In the genomic region with DNA sequence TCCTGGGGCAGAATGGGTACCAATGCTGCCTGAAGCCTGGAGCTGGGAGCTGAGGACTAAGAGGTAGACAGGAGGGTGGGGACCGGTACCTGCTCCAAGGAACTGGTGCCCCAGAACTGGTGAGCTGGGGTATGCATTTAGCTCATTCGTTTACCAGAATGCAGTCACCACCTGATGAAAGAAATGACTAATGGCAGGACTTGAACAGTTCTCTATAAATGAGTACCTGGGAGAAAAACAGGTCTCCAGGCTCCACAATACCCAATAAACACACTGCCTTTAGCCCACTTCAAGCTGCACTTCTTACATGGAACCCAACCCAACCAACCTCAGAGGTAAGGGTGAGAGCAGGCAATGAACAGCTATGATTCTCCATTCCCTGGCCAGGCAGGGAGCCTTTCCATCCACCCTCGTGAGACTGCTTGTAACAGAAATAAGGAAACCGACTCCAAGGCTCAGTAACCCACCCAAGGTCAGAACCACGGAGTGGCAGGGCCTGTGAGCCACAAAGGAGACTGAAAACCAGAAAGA, we compare ENCODE assay signal across 10 cellular contexts. TPM values are rescaled to one million over a fixed set of nuclear protein-coding genes. Genes with fewer than 3 reads are reported as not detected.
DNase-seq lines count a peak whose midpoint lies in the region; ATAC-seq and TF ChIP-seq lines count a peak whose summit lies in the region.
"Had no signal": no experiment of that assay in that cellular context is flagged by ENCODE, and none has a peak within 500 bp of the region (broad histone marks: within the 10 kb centered on the region; RNA-seq: fewer than 3 reads in every experiment).

No MANE protein-coding gene starts in this region.

- H3K9me3 ChIP-seq in PC-3 (ENCODE audit: low read length) (no peaks in the 10 kb centered on the region), esophagus muscularis mucosa (no peaks in the 10 kb centered on the region)

- peaks cover 12% of the 10 kb centered on the region for H3K36me3 Mint-ChIP-seq in activated naive CD4-positive, alpha-beta T cell treated with anti-CD3 and anti-CD28 coated beads, Interleukin-2, amount 50 U/mL, for 24 hours
- peaks cover 4% of the 10 kb centered on the region for H3K36me3 Mint-ChIP-seq in mesothelial cell of epicardium

- H4K20me1 ChIP-seq in PC-3 (ENCODE audit: low read length): peaks cover 80% of the 10 kb centered on the region

- H3K9ac ChIP-seq in PC-3 (ENCODE audit: low read length): peak overlapping the region; percentile 32

- no peaks in the 10 kb centered on the region for H3K27me3 Mint-ChIP-seq in activated naive CD4-positive, alpha-beta T cell treated with anti-CD3 and anti-CD28 coated beads, Interleukin-2, amount 50 U/mL, for 24 hours
- no peaks in the 10 kb centered on the region for H3K27me3 Mint-ChIP-seq in mesothelial cell of epicardium (ENCODE audit: low read depth)

- no peak for TF ChIP-seq CTCF in PC-3 (conservative IDR thresholded peaks at IDR 0.05; ENCODE audit: low read depth, low read length)
- no peak for TF ChIP-seq CTCF in esophagus muscularis mucosa (IDR thresholded peaks at IDR 0.05)
- TF ChIP-seq CTCF in mesothelial cell of epicardium (IDR thresholded peaks at IDR 0.05; ENCODE audit: unreplicated experiment): no peak

- H3K27ac ChIP-seq in PC-3 (ENCODE audit: low read length): peak overlapping the region; percentile 78
- peak overlapping the region; percentile 13 to 62 (median 28) for H3K27ac ChIP-seq in esophagus muscularis mucosa (replicated peaks in 1 of 4)

- WGBS in esophagus muscularis mucosa: 70% methylated on average over 5 of the region's 5 CpGs

- BruUV-seq in PC-3 (replicated peaks; lab: Mats Ljungman, UMichigan): no TSS peak

- H3K4me3 Mint-ChIP-seq in activated naive CD4-positive, alpha-beta T cell treated with anti-CD3 and anti-CD28 coated beads, Interleukin-2, amount 50 U/mL, for 24 hours: peak overlapping the region; percentile 30
- H3K4me3 Mint-ChIP-seq in mesothelial cell of epicardium: no peak overlapping the region

- H3K4me1 ChIP-seq in PC-3 (ENCODE audit: insufficient read depth, low read length): peaks cover 74% of the 10 kb centered on the region
- H3K4me1 ChIP-seq in esophagus muscularis mucosa: peaks cover 93 to 97% (median 96%) of the 10 kb centered on the region in 4 donors

- no peak overlapping the region for H2AFZ ChIP-seq in PC-3 (ENCODE audit: low read length)

- H3K79me2 ChIP-seq in PC-3 (ENCODE audit: low read length): peaks cover 100% of the 10 kb centered on the region

- no peaks in the 10 kb centered on the region for H3K27me3 ChIP-seq in PC-3 (ENCODE audit: low read length)
- H3K27me3 ChIP-seq in esophagus muscularis mucosa: no peaks in the 10 kb centered on the region

- H3K9me3 Mint-ChIP-seq in activated naive CD4-positive, alpha-beta T cell treated with anti-CD3 and anti-CD28 coated beads, Interleukin-2, amount 50 U/mL, for 24 hours: no peaks in the 10 kb centered on the region
- no peaks in the 10 kb centered on the region for H3K9me3 Mint-ChIP-seq in mesothelial cell of epicardium

- no peak for TF ChIP-seq EP300 in esophagus muscularis mucosa (IDR thresholded peaks at IDR 0.05)

- no peak for TF ChIP-seq POLR2A in esophagus muscularis mucosa (IDR thresholded peaks at IDR 0.05; ENCODE audit: low read depth)

- H3K27ac Mint-ChIP-seq in activated naive CD4-positive, alpha-beta T cell treated with anti-CD3 and anti-CD28 coated beads, Interleukin-2, amount 50 U/mL, for 24 hours: peak overlapping the region; percentile 76
- H3K27ac Mint-ChIP-seq in mesothelial cell of epicardium: no peak overlapping the region

- peaks cover 62% of the 10 kb centered on the region for H3K36me3 ChIP-seq in PC-3 (ENCODE audit: low read depth, low read length)
- H3K36me3 ChIP-seq in esophagus muscularis mucosa: peaks cover 0 to 19% (median 5%) of the 10 kb centered on the region in 4 donors

- POLR2A ChIA-PET in PC-3 (lab: Charles Lee; ENCODE audit: unreplicated experiment): no interaction called here

- intact Hi-C loops in PC-3 (cut with micrococcal nuclease): no loop called here
- intact Hi-C loops in esophagus muscularis mucosa (cut with DNase I): no loop called here

- H3K4me3 ChIP-seq in PC-3 (ENCODE audit: low read length): peak overlapping the region; percentile 16; the same call in 1 of the 2 replicates
- no peak overlapping the region for H3K4me3 ChIP-seq in esophagus muscularis mucosa
- H3K4me3 ChIP-seq: coronary artery had no signal

- H3K4me2 ChIP-seq in PC-3 (ENCODE audit: low read length): peak overlapping the region; percentile 67

- peaks cover 17% of the 10 kb centered on the region for H3F3A ChIP-seq in PC-3 (ENCODE audit: low read length, unreplicated experiment)

- CTCF ChIA-PET in PC-3 (lab: Charles Lee): interaction anchor here (0.6 kb wide), 1 partner anchor 16 kb away, joined by 3 read pairs; no protein-coding TSS in a partner anchor

- H3K4me1 Mint-ChIP-seq in activated naive CD4-positive, alpha-beta T cell treated with anti-CD3 and anti-CD28 coated beads, Interleukin-2, amount 50 U/mL, for 24 hours: peaks cover 95% of the 10 kb centered on the region
- peaks cover 8% of the 10 kb centered on the region for H3K4me1 Mint-ChIP-seq in mesothelial cell of epicardium

- DNase-seq in activated naive CD4-positive, alpha-beta T cell treated with anti-CD3 and anti-CD28 coated beads, Interleukin-2, amount 50 U/mL, for 16 hours: no peak
- DNase-seq in PC-3 (peak; percentile 55), esophagus muscularis mucosa (ENCODE audit: extremely low spot score) (no peak), mesothelial cell of epicardium (ENCODE audit: low spot score in 2 of 2, unreplicated experiment in 2 of 2) (no peak), NCI-H2029 (lab: John Stamatoyannopoulos, UW) (no peak)
- no peak for DNase-seq in stimulated activated naive CD8-positive, alpha-beta T cell treated with anti-CD3 and anti-CD28 coated beads, Interleukin-15, Interleukin-2, amounts not matched to agents 100 U/mL and 50 U/mL, for 24 hours
- no peak for DNase-seq in stimulated activated naive CD4-positive, alpha-beta T cell treated with Interleukin-2 at 50 U/mL for 16 hours (lab: John Stamatoyannopoulos, UW)
- DNase-seq: NK-92 treated with Interleukin-12 subunit alpha and Interleukin-12 subunit beta, amount 100 ng/mL, for 24 hours had no signal

- no peak for ATAC-seq in PC-3
- peak; percentile 77 for ATAC-seq in stimulated activated naive CD8-positive, alpha-beta T cell treated with anti-CD3 and anti-CD28 coated beads, Interleukin-15, Interleukin-2, amounts not matched to agents 100 U/mL and 50 U/mL, for 24 hours

- H3K9me2 ChIP-seq in PC-3 (replicated peaks; ENCODE audit: low read length): no peaks in the 10 kb centered on the region

RNA-seq across cellular contexts. Expression of a gene that starts 15.4 kb away (rescaled TPM):
- 178 and 198 TPM in 2 replicates for total RNA-seq in PC-3 (2014; rRNA removed)
- total RNA-seq in esophagus muscularis mucosa: 10 to 100 TPM; 84.3 to 99.2 (median 89.8) TPM
- 130 to 135 TPM (median 132 TPM) in 3 replicates for total RNA-seq in mesothelial cell of epicardium

RNA-seq across cellular contexts. Expression of a gene that starts 48.5 kb away (rescaled TPM):
- total RNA-seq in PC-3 (2014; rRNA removed) (14.4 and 25.5 TPM in 2 replicates), esophagus muscularis mucosa (1 to 10 TPM; 2.1 to 6.2 (median 4.1) TPM), mesothelial cell of epicardium (1.8 to 3.4 TPM (median 2.9 TPM) in 3 replicates)
